ENCODE assay signal across 1 cellular context in genomic region chr17:59723607-59724006, GRCh38.
A peak's percentile ranks its signal among the peaks of the same experiment; 100 is the strongest.
TF ChIP-seq lines count a peak whose summit lies in the region.

No MANE protein-coding gene starts in this region.

TF ChIP-seq in IMR-90, 13 proteins besides CTCF, POLR2A, EP300 and RAD21:
- TF ChIP-seq RFX5 (IDR thresholded peaks at IDR 0.05; ENCODE audit: low read depth, low read length): no peak
- peak; percentile 63 for TF ChIP-seq MAFK (IDR thresholded peaks at IDR 0.05; ENCODE audit: low read depth, low read length)
- no peak for TF ChIP-seq MAZ (IDR thresholded peaks at IDR 0.05; ENCODE audit: borderline replicate concordance, low read depth, low read length)
- TF ChIP-seq MXI1 (IDR thresholded peaks at IDR 0.05; ENCODE audit: borderline replicate concordance, low read depth, low read length): no peak
